ENCODE assay signal across 24 cellular contexts in the genomic region with DNA sequence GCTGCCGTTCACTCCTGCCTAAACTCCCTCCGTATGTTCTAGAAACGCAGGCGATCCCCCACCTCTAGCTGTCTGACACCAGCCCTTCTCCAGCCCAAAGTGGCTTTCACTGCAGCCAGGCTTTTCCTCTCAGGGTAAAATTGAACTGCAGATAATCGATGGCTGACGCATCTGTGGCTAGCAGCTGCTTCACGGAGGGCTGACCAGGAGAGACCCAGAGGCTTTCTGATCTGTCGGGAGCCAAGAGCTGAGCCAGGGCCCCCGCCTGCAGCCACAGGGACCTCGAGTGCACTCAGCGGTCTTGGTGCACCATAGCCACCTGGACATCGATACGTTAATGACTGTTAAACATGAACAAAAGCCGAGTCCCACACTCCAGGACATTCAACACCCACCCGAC.
"Had no signal": no experiment of that assay in that cellular context is flagged by ENCODE, and none has a peak within 500 bp of the region (broad histone marks: within the 10 kb centered on the region; RNA-seq: fewer than 3 reads in every experiment).

No MANE protein-coding gene starts in this region.

- H3K27ac Mint-ChIP-seq: dendritic cell treated with granulocyte-macrophage colony-stimulating factor and Interleukin-4, amounts not matched to agents 40 ng/mL and 50 ng/mL, for 4 days; memory B cell; stimulated activated naive CD8-positive, alpha-beta T cell treated with anti-CD3 and anti-CD28 coated beads, Interleukin-15, amount 100 ng/mL, for 72 hours; type B pancreatic cell had no signal

- DNase-seq: colonic mucosa; effector memory CD4-positive, alpha-beta T cell; foreskin keratinocyte; hypothalamus; immature natural killer cell; islet precursor cell; kidney glomerular epithelial cell; natural killer cell; occipital lobe; ovary; right lobe of liver; small intestine; stimulated activated CD4-positive, alpha-beta T cell treated with anti-CD3 and anti-CD28 coated beads, Interleukin-15, amount 100 ng/mL, for 24 hours; stimulated activated CD4-positive, alpha-beta T cell treated with anti-CD3 and anti-CD28 coated beads, Interleukin-2, amount 100 ng/mL, for 48 hours; stimulated activated naive B cell treated with anti-CD40 and anti-IgM and Interleukin-4, amounts not matched to agents 10 μg/mL and 1 μg/mL and 100 μg/mL, for 72 hours; stimulated activated naive CD8-positive, alpha-beta T cell treated with anti-CD3 and anti-CD28 coated beads, Interleukin-15, amount 100 ng/mL, for 72 hours; testis; tibial artery had no signal

- H3K4me1 ChIP-seq: colonic mucosa, foreskin keratinocyte, right lobe of liver, testis, tibial artery had no signal

- H3K27me3 Mint-ChIP-seq: dendritic cell treated with granulocyte-macrophage colony-stimulating factor and Interleukin-4, amounts not matched to agents 40 ng/mL and 50 ng/mL, for 4 days; memory B cell; stimulated activated naive B cell treated with anti-CD40 and anti-IgM and Interleukin-4, amounts not matched to agents 10 μg/mL and 1 μg/mL and 100 μg/mL, for 72 hours; stimulated activated naive CD8-positive, alpha-beta T cell treated with anti-CD3 and anti-CD28 coated beads, Interleukin-15, amount 100 ng/mL, for 72 hours; type B pancreatic cell had no signal

- H3K4me3 Mint-ChIP-seq: dendritic cell treated with granulocyte-macrophage colony-stimulating factor and Interleukin-4, amounts not matched to agents 40 ng/mL and 50 ng/mL, for 4 days; immature natural killer cell; memory B cell; natural killer cell; stimulated activated naive B cell treated with anti-CD40 and anti-IgM and Interleukin-4, amounts not matched to agents 10 μg/mL and 1 μg/mL and 100 μg/mL, for 72 hours; stimulated activated naive CD8-positive, alpha-beta T cell treated with anti-CD3 and anti-CD28 coated beads, Interleukin-15, amount 100 ng/mL, for 72 hours; type B pancreatic cell had no signal

- H3K27ac ChIP-seq: colonic mucosa, esophagus muscularis mucosa, foreskin keratinocyte, ovary, right lobe of liver, testis, tibial artery had no signal

- H3K4me3 ChIP-seq: colonic mucosa, esophagus muscularis mucosa, lung, ovary, right lobe of liver, testis, tibial artery had no signal

- H3K9me3 Mint-ChIP-seq: dendritic cell treated with granulocyte-macrophage colony-stimulating factor and Interleukin-4, amounts not matched to agents 40 ng/mL and 50 ng/mL, for 4 days; immature natural killer cell; memory B cell; natural killer cell; stimulated activated naive B cell treated with anti-CD40 and anti-IgM and Interleukin-4, amounts not matched to agents 10 μg/mL and 1 μg/mL and 100 μg/mL, for 72 hours; type B pancreatic cell had no signal

- H3K9me3 ChIP-seq: colonic mucosa, esophagus muscularis mucosa, ovary, right lobe of liver, testis, tibial artery had no signal

- H3K27me3 ChIP-seq: colonic mucosa, esophagus muscularis mucosa, foreskin keratinocyte, ovary, right lobe of liver, testis, tibial artery had no signal

- H3K36me3 ChIP-seq: colonic mucosa, ovary had no signal

- ATAC-seq: foreskin keratinocyte; left lobe of liver; natural killer cell; stimulated activated naive B cell treated with anti-CD40 and anti-IgM and Interleukin-4, amounts not matched to agents 10 μg/mL and 1 μg/mL and 100 μg/mL, for 72 hours; stimulated activated naive CD8-positive, alpha-beta T cell treated with anti-CD3 and anti-CD28 coated beads, Interleukin-15, amount 100 ng/mL, for 72 hours had no signal

- H3K36me3 Mint-ChIP-seq: natural killer cell had no signal
